Comparison of ENCODE assay signal across 8 cellular contexts in the genomic region with DNA sequence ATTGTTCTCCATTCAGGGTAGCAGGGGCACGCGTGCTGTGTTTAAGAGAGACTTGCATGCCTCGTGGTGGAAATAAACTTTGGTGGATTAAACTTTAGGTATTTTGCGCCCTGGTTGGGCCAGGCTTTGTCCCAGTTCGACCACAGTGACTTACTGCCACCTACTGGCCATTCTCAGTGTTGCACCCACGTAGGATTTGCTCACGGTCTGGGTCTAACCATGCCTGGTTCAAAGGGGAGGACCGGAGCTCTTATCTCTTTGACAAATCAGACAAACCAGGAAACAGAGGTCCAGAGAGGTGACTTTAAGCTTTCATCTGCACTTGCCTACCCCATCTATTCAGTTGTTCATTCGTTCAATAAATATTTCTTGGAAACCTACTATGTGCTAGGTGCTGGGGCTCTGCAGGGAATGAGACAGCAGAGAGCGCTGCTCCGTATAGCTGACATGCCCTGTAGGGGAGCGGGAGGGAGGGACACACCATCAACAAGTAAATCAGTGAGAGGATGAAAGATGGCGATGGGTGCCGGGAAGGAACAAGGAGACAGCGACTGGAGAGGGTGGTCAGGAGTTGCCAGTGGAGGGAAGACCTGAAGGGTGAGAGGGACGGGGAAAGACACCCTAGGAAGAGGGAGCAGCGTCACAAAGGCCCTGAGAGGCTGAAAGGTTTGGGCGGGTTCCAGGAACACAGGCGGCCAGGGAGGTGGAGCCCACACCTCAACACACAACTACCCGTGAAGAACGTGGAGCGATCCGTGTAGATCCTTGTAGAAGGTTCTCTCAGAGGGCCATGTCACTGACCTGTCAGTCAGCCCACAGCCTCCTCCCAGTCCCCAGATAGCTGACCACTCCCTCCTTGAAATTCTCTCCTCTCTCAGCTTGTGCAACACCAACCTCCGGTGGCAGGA. TPM values are rescaled to one million over a fixed set of nuclear protein-coding genes. Genes with fewer than 3 reads are reported as not detected.
DNase-seq lines count a peak whose midpoint lies in the region; ATAC-seq and TF ChIP-seq lines count a peak whose summit lies in the region.

No MANE protein-coding gene starts in this region.

- H3K9me3 ChIP-seq in adrenal gland (replicated peaks in 1 of 3), result no peaks in the 10 kb centered on the region
- H3K9me3 ChIP-seq in left ventricle myocardium inferior (replicated peaks), result no peaks in the 10 kb centered on the region
- H3K9me3 ChIP-seq in vagina, result no peaks in the 10 kb centered on the region

- H3K27me3 ChIP-seq in adrenal gland (no peaks in the 10 kb centered on the region), left ventricle myocardium inferior (ENCODE audit: low read depth) (peaks cover 11% of the 10 kb centered on the region), vagina (no peaks in the 10 kb centered on the region)

- intact Hi-C loops in adrenal gland (cut with DNase I) (loop anchor here (5.0 to 10.0 kb wide), 5 partner anchors 87 to 364 kb away; no protein-coding TSS in a partner anchor), left ventricle myocardium inferior (cut with micrococcal nuclease) (loop anchor here (5.0 kb wide), 1 partner anchor 87 kb away; no protein-coding TSS in a partner anchor), vagina (cut with DNase I) (no loop called here)

- CTCF ChIA-PET in GM10248 (lab: Yijun Ruan, JAX), result interaction anchor here (0.6 to 4.1 kb wide), 73 partner anchors 9 to 413 kb away, joined by 3 to 61 read pairs (median 4); a partner anchor contains a TSS

- H3K4me3 ChIP-seq in adrenal gland (peak overlapping the region in 1 of 4 donors; percentile 16), left ventricle myocardium inferior (peak overlapping the region; percentile 41), vagina (peak overlapping the region; percentile 3 to 28)

- POLR2A ChIA-PET in GM10248 (lab: Yijun Ruan, JAX), result interaction anchor here (0.5 kb wide), 1 partner anchor 141 kb away, joined by 3 read pairs; no protein-coding TSS in a partner anchor

- TF ChIP-seq POLR2A in adrenal gland (IDR thresholded peaks at IDR 0.05) (peak in 1 of 2 donors; percentile 11), vagina (IDR thresholded peaks at IDR 0.05) (no peak)

- no peaks in the 10 kb centered on the region for H3K36me3 ChIP-seq in adrenal gland (replicated peaks in 1 of 2)
- no peaks in the 10 kb centered on the region for H3K36me3 ChIP-seq in left ventricle myocardium inferior
- H3K36me3 ChIP-seq in vagina, result no peaks in the 10 kb centered on the region

- peak overlapping the region in 2 of 5 donors; percentile 16 to 22 for H3K27ac ChIP-seq in adrenal gland
- peak overlapping the region; percentile 57 for H3K27ac ChIP-seq in left ventricle myocardium inferior (replicated peaks)
- H3K27ac ChIP-seq in vagina, result no peak overlapping the region

- WGBS in adrenal gland, 4 donors, result 3 to 7% (median 4%) methylated on average over 20 to 24 of the region's 24 CpGs

- ATAC-seq in HG02610 (IDR thresholded peaks at IDR 0.05; ENCODE audit: unreplicated experiment), result peak; percentile 61

- H3K4me1 ChIP-seq in adrenal gland (replicated peaks in 1 of 2) (peaks cover 6 to 17% of the 10 kb centered on the region in 2 donors), left ventricle myocardium inferior (peaks cover 19% of the 10 kb centered on the region), vagina (peaks cover 17% of the 10 kb centered on the region)

- TF ChIP-seq CTCF in GM10248 (IDR thresholded peaks at IDR 0.05; ENCODE audit: control extremely low read depth, extremely low read depth, low read depth, missing control alignments) (peak; percentile 89), adrenal gland (IDR thresholded peaks at IDR 0.05) (peak; percentile 96 to 98 (median 97)), left ventricle myocardium inferior (IDR thresholded peaks at IDR 0.05; ENCODE audit: borderline replicate concordance) (peak; percentile 96), vagina (IDR thresholded peaks at IDR 0.05) (peak; percentile 79 to 88 (median 79))

- peak; percentile 87 for DNase-seq in GM10248 (ENCODE audit: extremely low spot score)
- DNase-seq in NCI-H128 (lab: John Stamatoyannopoulos, UW; ENCODE audit: unreplicated experiment), result peak; percentile 90
- peak; percentile 39 to 76 for DNase-seq in SW 1271 (lab: John Stamatoyannopoulos, UW)
- peak; percentile 81 to 98 (median 92) for DNase-seq in adrenal gland
- DNase-seq in left ventricle myocardium inferior, result peak; percentile 77
- DNase-seq in pulmonary artery endothelial cell (ENCODE audit: low read depth, low spot score), result peak; percentile 48
- DNase-seq in vagina (ENCODE audit: extremely low spot score in 2 of 2), result no peak

RNA-seq across cellular contexts. Expression of a gene that starts 27.2 kb away (rescaled TPM):
- 100 to 1,000 TPM in 4 of 8 donors, 10 to 100 TPM in 4; 31.7 to 294 (median 98.6) TPM for total RNA-seq in adrenal gland
- polyA plus RNA-seq in adrenal gland, result 100 to 1,000 TPM in 1 of 3 donors, 10 to 100 TPM in 2; 22.7 to 146 (median 89.5) TPM
- total RNA-seq in left ventricle myocardium inferior, result 223 TPM
- 373 and 383 TPM in 2 replicates for total RNA-seq in pulmonary artery endothelial cell
- 142 TPM for total RNA-seq in vagina

Comparison
In these comparisons a context has a peak if more than half of its experiments do, and no peak if none do; other contexts are left out.
1. DNase-seq: peak in GM10248 (single experiment), NCI-H128 (single experiment), SW 1271 (2 of 2), adrenal gland (7 of 7), left ventricle myocardium inferior (single experiment) and pulmonary artery endothelial cell (single experiment); none in vagina (0 of 2).
2. Peak in every context shown above with its lines, with median percentiles within 50 percentile points of each other: CTCF ChIP-seq.